12 cellular contexts compared by ENCODE assay signal in genomic region chr19:42120276-42121010, GRCh38. TPM values are rescaled to one million over a fixed set of nuclear protein-coding genes. Genes with fewer than 3 reads are reported as not detected.
DNase-seq lines count a peak whose midpoint lies in the region; ATAC-seq, FAIRE-seq and TF ChIP-seq lines count a peak whose summit lies in the region.
"Had no signal": no experiment of that assay in that cellular context is flagged by ENCODE, and none has a peak within 500 bp of the region (broad histone marks: within the 10 kb centered on the region; RNA-seq: fewer than 3 reads in every experiment).

No MANE protein-coding gene starts in this region.

- SMC1A ChIA-PET in GM12878 (lab: Charles Lee; ENCODE audit: uncharacterized antibody, unreplicated experiment): interaction anchor here (1.1 to 1.5 kb wide), 3 partner anchors 10 to 12 kb away, joined by 3 to 8 read pairs (median 6); partner anchors contain the start of gene POU2F2

- no peak for TF ChIP-seq CTCF in OCI-LY1 (IDR thresholded peaks at IDR 0.05; ENCODE audit: low read length)
- no peak for TF ChIP-seq CTCF in GM12878 (IDR thresholded peaks at IDR 0.05 in 2 of 3, conservative IDR thresholded peaks at IDR 0.05 in 1 of 3; ENCODE audit: control insufficient read depth in 2 of 3, extremely low read depth in 1 of 3, insufficient read depth in 1 of 3, low read depth in 3 of 3, low read length in 3 of 3)
- TF ChIP-seq CTCF in GM13977 (IDR thresholded peaks at IDR 0.05; ENCODE audit: extremely low read depth, insufficient read depth, missing control alignments): no peak
- TF ChIP-seq CTCF in GM13976 (IDR thresholded peaks at IDR 0.05; ENCODE audit: borderline replicate concordance, control extremely low read depth, extremely low read depth, insufficient read depth, missing control alignments): no peak

- ATAC-seq in activated CD8-positive, alpha-beta memory T cell treated with anti-CD3 and anti-CD28 coated beads, Interleukin-2, amount 10 ng/mL, durations not matched to agents 7 days and 5 days: no peak
- ATAC-seq in GM12878: no peak
- ATAC-seq in stimulated activated memory B cell treated with anti-CD40 and anti-IgM and Interleukin-4, amounts not matched to agents 10 μg/mL and 1 μg/mL and 100 μg/mL, for 72 hours: no peak
- ATAC-seq: gastroesophageal sphincter had no signal

- H3K4me3 Mint-ChIP-seq in activated CD8-positive, alpha-beta memory T cell treated with anti-CD3 and anti-CD28 coated beads, Interleukin-2, amount 10 ng/mL, durations not matched to agents 7 days and 5 days: no peak overlapping the region
- H3K4me3 Mint-ChIP-seq in stimulated activated memory B cell treated with anti-CD40 and anti-IgM and Interleukin-4, amounts not matched to agents 10 μg/mL and 1 μg/mL and 100 μg/mL, for 72 hours: peak overlapping the region; percentile 82

- H4K20me1 ChIP-seq in OCI-LY1 (ENCODE audit: insufficient read depth, low read length) (no peaks in the 10 kb centered on the region), GM12878 (ENCODE audit: control insufficient read depth, insufficient read depth) (no peaks in the 10 kb centered on the region)

- no peaks in the 10 kb centered on the region for H3K27me3 Mint-ChIP-seq in activated CD8-positive, alpha-beta memory T cell treated with anti-CD3 and anti-CD28 coated beads, Interleukin-2, amount 10 ng/mL, durations not matched to agents 7 days and 5 days
- no peaks in the 10 kb centered on the region for H3K27me3 Mint-ChIP-seq in stimulated activated memory B cell treated with anti-CD40 and anti-IgM and Interleukin-4, amounts not matched to agents 10 μg/mL and 1 μg/mL and 100 μg/mL, for 72 hours

- RAD21 ChIA-PET in GM12878 (lab: Charles Lee; ENCODE audit: unreplicated experiment): interaction anchor here (0.9 to 1.6 kb wide), 3 partner anchors 8 to 12 kb away, joined by 4 to 5 read pairs (median 4); no protein-coding TSS in a partner anchor

- H3K4me3 ChIP-seq in OCI-LY1 (ENCODE audit: low read depth, low read length, poor library complexity, severe bottlenecking) (no peak overlapping the region), GM12878 (no peak overlapping the region)
- H3K4me3 ChIP-seq: gastroesophageal sphincter, SK-N-MC had no signal

- peaks cover 7% of the 10 kb centered on the region for H3K36me3 Mint-ChIP-seq in activated CD8-positive, alpha-beta memory T cell treated with anti-CD3 and anti-CD28 coated beads, Interleukin-2, amount 10 ng/mL, durations not matched to agents 7 days and 5 days
- H3K36me3 Mint-ChIP-seq in stimulated activated memory B cell treated with anti-CD40 and anti-IgM and Interleukin-4, amounts not matched to agents 10 μg/mL and 1 μg/mL and 100 μg/mL, for 72 hours: peaks cover 73% of the 10 kb centered on the region

- peaks cover 39% of the 10 kb centered on the region for H3K4me1 Mint-ChIP-seq in activated CD8-positive, alpha-beta memory T cell treated with anti-CD3 and anti-CD28 coated beads, Interleukin-2, amount 10 ng/mL, durations not matched to agents 7 days and 5 days
- peaks cover 88% of the 10 kb centered on the region for H3K4me1 Mint-ChIP-seq in stimulated activated memory B cell treated with anti-CD40 and anti-IgM and Interleukin-4, amounts not matched to agents 10 μg/mL and 1 μg/mL and 100 μg/mL, for 72 hours

- no peak overlapping the region for H3K4me2 ChIP-seq in OCI-LY1 (ENCODE audit: low read length)
- H3K4me2 ChIP-seq in GM12878 (ENCODE audit: control insufficient read depth, insufficient read depth): no peak overlapping the region

- peaks cover 49% of the 10 kb centered on the region for H3K4me1 ChIP-seq in OCI-LY1 (ENCODE audit: insufficient read depth, low read length, severe bottlenecking)
- peaks cover 54% of the 10 kb centered on the region for H3K4me1 ChIP-seq in GM12878 (ENCODE audit: control insufficient read depth, insufficient read depth, low read length)

- H3K9me3 Mint-ChIP-seq in activated CD8-positive, alpha-beta memory T cell treated with anti-CD3 and anti-CD28 coated beads, Interleukin-2, amount 10 ng/mL, durations not matched to agents 7 days and 5 days (ENCODE audit: low read depth): no peaks in the 10 kb centered on the region
- H3K9me3 Mint-ChIP-seq in stimulated activated memory B cell treated with anti-CD40 and anti-IgM and Interleukin-4, amounts not matched to agents 10 μg/mL and 1 μg/mL and 100 μg/mL, for 72 hours: no peaks in the 10 kb centered on the region

- TF ChIP-seq RAD21 in GM12878 (IDR thresholded peaks at IDR 0.05; ENCODE audit: insufficient read depth, low read depth, low read length): no peak

- WGBS in GM12878 (ENCODE audit: insufficient coverage, insufficient replicate concordance, low lambda C conversion rate, missing lambda C conversion rate): 88% methylated on average over 11 of the region's 11 CpGs

- CTCF ChIA-PET in activated CD8-positive, alpha-beta memory T cell treated with anti-CD3 and anti-CD28 coated beads, Interleukin-2, amount 10 ng/mL, durations not matched to agents 7 days and 5 days (lab: Charles Lee): interaction anchor here (1.1 to 7.5 kb wide), 4 partner anchors 11 to 79 kb away, joined by 3 to 93 read pairs (median 6); partner anchors contain the start of gene POU2F2
- CTCF ChIA-PET in GM12878 (lab: Yijun Ruan, JAX): interaction anchor here (0.7 to 6.6 kb wide), 3 partner anchors 8 to 101 kb away, joined by 3 to 132 read pairs (median 8); partner anchors contain the start of gene POU2F2

- no peak for DNase-seq in activated CD8-positive, alpha-beta memory T cell treated with anti-CD3 and anti-CD28 coated beads, Interleukin-2, amount 10 ng/mL, durations not matched to agents 7 days and 5 days
- DNase-seq in activated CD8-positive, alpha-beta memory T cell treated with anti-CD3 and anti-CD28 coated beads, Interleukin-2, amount 50 U/mL, for 4 hours: no peak
- no peak for DNase-seq in GM12878 (ENCODE audit: low read depth, low spot score)
- DNase-seq in GM13977 (ENCODE audit: low spot score): no peak
- no peak for DNase-seq in cortex of kidney (lab: John Stamatoyannopoulos, UW)
- DNase-seq in GM13976 (ENCODE audit: low spot score): no peak
- DNase-seq: caudate nucleus, substantia nigra had no signal

- no peak for TF ChIP-seq EP300 in GM12878 (IDR thresholded peaks at IDR 0.05; ENCODE audit: borderline replicate concordance in 1 of 2, control insufficient read depth in 1 of 2, low read depth in 2 of 2, low read length in 2 of 2)

- H3K36me3 ChIP-seq in OCI-LY1 (ENCODE audit: insufficient read depth, low read length) (peaks cover 27% of the 10 kb centered on the region), GM12878 (ENCODE audit: control insufficient read depth in 2 of 2, insufficient read depth in 2 of 2, low read length in 1 of 2) (peaks cover 18 to 28% of the 10 kb centered on the region in 2 experiments; a peak in 3 of 4 replicates)
- H3K36me3 ChIP-seq: gastroesophageal sphincter had no signal

- H3K9me3 ChIP-seq in OCI-LY1 (ENCODE audit: low read length) (0 out of 2 replicates have a peak, but pooled peaks cover 2% of the 10 kb centered on the region), GM12878 (replicated peaks; ENCODE audit: control insufficient read depth, insufficient read depth, low read length) (no peaks in the 10 kb centered on the region)
- H3K9me3 ChIP-seq: gastroesophageal sphincter had no signal

- H3K9ac ChIP-seq in OCI-LY1 (ENCODE audit: low read length) (no peak overlapping the region), GM12878 (ENCODE audit: control insufficient read depth, insufficient read depth, low read length) (no peak overlapping the region)

- H3K27ac Mint-ChIP-seq in activated CD8-positive, alpha-beta memory T cell treated with anti-CD3 and anti-CD28 coated beads, Interleukin-2, amount 10 ng/mL, durations not matched to agents 7 days and 5 days: peak overlapping the region; percentile 91
- peak overlapping the region; percentile 92 for H3K27ac Mint-ChIP-seq in stimulated activated memory B cell treated with anti-CD40 and anti-IgM and Interleukin-4, amounts not matched to agents 10 μg/mL and 1 μg/mL and 100 μg/mL, for 72 hours

- H2AFZ ChIP-seq in OCI-LY1 (ENCODE audit: low read length) (no peak overlapping the region), GM12878 (ENCODE audit: control insufficient read depth, low read depth, low read length) (no peak overlapping the region)

- intact Hi-C loops in GM12878 (cut with micrococcal nuclease; ENCODE audit: unreplicated experiment): no loop called here

- no peak for TF ChIP-seq POLR2A in GM12878 (IDR thresholded peaks at IDR 0.05; ENCODE audit: low read depth, low read length)

- no peaks in the 10 kb centered on the region for H3K27me3 ChIP-seq in OCI-LY1 (ENCODE audit: insufficient read depth, low read length)
- no peaks in the 10 kb centered on the region for H3K27me3 ChIP-seq in GM12878 (replicated peaks in 1 of 2; ENCODE audit: control insufficient read depth in 2 of 2, insufficient read depth in 2 of 2, low read length in 1 of 2)

- H3K27ac ChIP-seq in OCI-LY1 (ENCODE audit: low read depth, low read length, poor library complexity, severe bottlenecking) (peak overlapping the region; percentile 83), GM12878 (ENCODE audit: control insufficient read depth, insufficient read depth) (peak overlapping the region; percentile 96; the same call in 1 of the 2 replicates)
- H3K27ac ChIP-seq: gastroesophageal sphincter, SK-N-MC had no signal

- FAIRE-seq in GM12878 (lab: Jason Lieb, UNC): no peak

- H3F3A ChIP-seq in OCI-LY1 (ENCODE audit: insufficient read depth, low read length): peaks cover 7% of the 10 kb centered on the region

- POLR2A ChIA-PET in GM12878 (lab: Charles Lee): interaction anchor here (0.6 to 4.1 kb wide), 7 partner anchors 9 to 1455 kb away, joined by 3 to 26 read pairs (median 4); partner anchors contain the start of genes GSK3A, PINLYP, POU2F2 and XRCC1

- no peaks in the 10 kb centered on the region for H3K9me2 ChIP-seq in OCI-LY1 (ENCODE audit: low read depth, low read length)

- in situ Hi-C loops in GM12878 (cut with MboI) (no loop called here), GM13977 (cut with MboI; ENCODE audit: low pct_unique_long_range_greater_than_20kb, low sequenced_read_pairs, unreplicated experiment) (loop anchor here (25.0 kb wide), 1 partner anchor 167 kb away; no protein-coding TSS in a partner anchor), GM13976 (cut with MboI; ENCODE audit: low sequenced_read_pairs, unreplicated experiment) (no loop called here)

- BruUV-seq in GM12878 (replicated peaks; lab: Mats Ljungman, UMichigan): no TSS peak

- H3K79me2 ChIP-seq in OCI-LY1 (ENCODE audit: insufficient read depth, low read length): no peaks in the 10 kb centered on the region
- H3K79me2 ChIP-seq in GM12878 (ENCODE audit: control insufficient read depth, insufficient read depth, low read length): peaks cover 31% of the 10 kb centered on the region

RNA-seq across cellular contexts. Expression of gene POU2F2, which starts 11.8 kb away (rescaled TPM):
- 10 to 100 TPM; 17.7 to 40.4 TPM for total RNA-seq in activated CD8-positive, alpha-beta memory T cell treated with anti-CD3 and anti-CD28 coated beads, Interleukin-2, amount 10 ng/mL, durations not matched to agents 7 days and 5 days
- 58.4 and 67.0 TPM in 2 replicates for total RNA-seq in GM12878 (2013; cell fraction: nucleolus; rRNA removed)
- total RNA-seq in GM12878 (2014; rRNA removed): 14.1 and 15.1 TPM in 2 replicates
- 13.8 and 22.0 TPM in 2 replicates for total RNA-seq in GM12878 (2014; rRNA removed; fragmentation: Illumina TruSeq; extraction: Trizol)
- 46.2 and 48.3 TPM in 2 replicates for total RNA-seq in GM12878 (2021)
- polyA plus RNA-seq in GM12878 (2011; ENCODE audit: low read depth): 22.6 TPM
- 28.9 and 37.6 TPM in 2 replicates for polyA plus RNA-seq in GM12878 (2011; rRNA removed)
- polyA plus RNA-seq in GM12878 (2011; cell fraction: cytosol; rRNA removed): 40.4 and 50.7 TPM in 2 replicates
- polyA plus RNA-seq in GM12878 (2011; cell fraction: nucleus; rRNA removed): 116 and 132 TPM in 2 replicates
- 45.6 and 50.4 TPM in 2 replicates for polyA plus RNA-seq in GM12878 (2012)
- polyA plus RNA-seq in GM12878 (2014; fragmentation: Illumina TruSeq; extraction: Trizol): 36.1 and 62.4 TPM in 2 replicates
- 1 to 10 TPM; 4.4 to 6.4 TPM for polyA plus RNA-seq in GM12878 (2014; fragmentation: Nextera tagmentation; extraction: Ambion mirVana)
- polyA plus RNA-seq in GM12878 (2014; rRNA removed): 39.0 and 42.2 TPM in 2 replicates
- polyA plus RNA-seq in GM12878 (2016; fragmentation: Nextera tagmentation; extraction: Ambion mirVana): 10 to 100 TPM; 38.3 to 47.7 TPM
- polyA minus RNA-seq in GM12878 (2011; rRNA and poly(A)+ RNA removed): 20.4 and 27.0 TPM in 2 replicates
- 20.2 and 22.9 TPM in 2 replicates for polyA minus RNA-seq in GM12878 (2011; cell fraction: cytosol; rRNA and poly(A)+ RNA removed)
- polyA minus RNA-seq in GM12878 (2011; cell fraction: nucleus; rRNA and poly(A)+ RNA removed): 20.2 and 33.8 TPM in 2 replicates

RNA-seq across cellular contexts. Expression of gene ZNF574, which starts 44.5 kb away (rescaled TPM):
- 10 to 100 TPM; 14.7 to 18.3 TPM for total RNA-seq in activated CD8-positive, alpha-beta memory T cell treated with anti-CD3 and anti-CD28 coated beads, Interleukin-2, amount 10 ng/mL, durations not matched to agents 7 days and 5 days
- total RNA-seq in GM12878 (2013; cell fraction: nucleolus; rRNA removed): 27.4 and 34.0 TPM in 2 replicates
- total RNA-seq in GM12878 (2014; rRNA removed) (12.6 and 15.4 TPM in 2 replicates), GM12878 (2014; rRNA removed; fragmentation: Illumina TruSeq; extraction: Trizol) (5.3 and 5.9 TPM in 2 replicates), GM12878 (2021) (17.6 and 18.9 TPM in 2 replicates)
- 3.0 TPM for polyA plus RNA-seq in GM12878 (2011; ENCODE audit: low read depth)
- polyA plus RNA-seq in GM12878 (2011; rRNA removed) (2.1 and 7.9 TPM in 2 replicates), GM12878 (2014; fragmentation: Illumina TruSeq; extraction: Trizol) (1.2 and 5.4 TPM in 2 replicates), GM12878 (2014; fragmentation: Nextera tagmentation; extraction: Ambion mirVana) (under 1 TPM; 0.32 to 0.55 TPM), GM12878 (2014; rRNA removed) (14.9 and 17.7 TPM in 2 replicates), GM12878 (2016; fragmentation: Nextera tagmentation; extraction: Ambion mirVana) (10 to 100 TPM; 20.9 to 25.6 TPM)
- 14.1 and 19.8 TPM in 2 replicates for polyA plus RNA-seq in GM12878 (2011; cell fraction: cytosol; rRNA removed)
- 19.9 and 22.1 TPM in 2 replicates for polyA plus RNA-seq in GM12878 (2011; cell fraction: nucleus; rRNA removed)
- polyA plus RNA-seq in GM12878 (2012): 8.1 and 9.7 TPM in 2 replicates
- 14.7 and 27.5 TPM in 2 replicates for polyA minus RNA-seq in GM12878 (2011; rRNA and poly(A)+ RNA removed)
- 12.2 and 13.9 TPM in 2 replicates for polyA minus RNA-seq in GM12878 (2011; cell fraction: cytosol; rRNA and poly(A)+ RNA removed)
- 7.3 and 12.0 TPM in 2 replicates for polyA minus RNA-seq in GM12878 (2011; cell fraction: nucleus; rRNA and poly(A)+ RNA removed)

RNA-seq across cellular contexts. Expression of gene GRIK5, which starts 50.4 kb away (rescaled TPM):
- under 1 TPM; 0.44 to 0.56 TPM for total RNA-seq in activated CD8-positive, alpha-beta memory T cell treated with anti-CD3 and anti-CD28 coated beads, Interleukin-2, amount 10 ng/mL, durations not matched to agents 7 days and 5 days
- total RNA-seq in GM12878 (2013; cell fraction: nucleolus; rRNA removed): 0.17 and 0.31 TPM in 2 replicates
- 0.05 and 0.06 TPM in 2 replicates for total RNA-seq in GM12878 (2014; rRNA removed)
- not detected in 2 replicates for total RNA-seq in GM12878 (2014; rRNA removed; fragmentation: Illumina TruSeq; extraction: Trizol)
- 0.19 and 0.23 TPM in 2 replicates for total RNA-seq in GM12878 (2021)
- not detected for polyA plus RNA-seq in GM12878 (2011; ENCODE audit: low read depth)
- 0.03 and 0.04 TPM in 2 replicates for polyA plus RNA-seq in GM12878 (2011; rRNA removed)
- polyA plus RNA-seq in GM12878 (2011; cell fraction: cytosol; rRNA removed): 0.04 and 0.07 TPM in 2 replicates
- polyA plus RNA-seq in GM12878 (2011; cell fraction: nucleus; rRNA removed): 0.31 and 0.44 TPM in 2 replicates
- polyA plus RNA-seq in GM12878 (2012): 0.18 and 0.19 TPM in 2 replicates
- 0.07 TPM in 1 of 2 replicates, not detected in the other for polyA plus RNA-seq in GM12878 (2014; fragmentation: Illumina TruSeq; extraction: Trizol)
- polyA plus RNA-seq in GM12878 (2014; fragmentation: Nextera tagmentation; extraction: Ambion mirVana): under 1 TPM in 1 of 2 experiments, not detected in 1; 0.04 TPM
- polyA plus RNA-seq in GM12878 (2014; rRNA removed): 0.15 and 0.23 TPM in 2 replicates
- polyA plus RNA-seq in GM12878 (2016; fragmentation: Nextera tagmentation; extraction: Ambion mirVana): under 1 TPM in 1 of 2 experiments, not detected in 1; 0.08 TPM
- polyA minus RNA-seq in GM12878 (2011; rRNA and poly(A)+ RNA removed): not detected in 2 replicates
- polyA minus RNA-seq in GM12878 (2011; cell fraction: cytosol; rRNA and poly(A)+ RNA removed): not detected in 2 replicates
- 0.10 and 0.12 TPM in 2 replicates for polyA minus RNA-seq in GM12878 (2011; cell fraction: nucleus; rRNA and poly(A)+ RNA removed)
